In genomic region chr10:50623299-50624153, GRCh38 we compare ENCODE assay signal across 8 cellular contexts. TPM values are rescaled to one million over a fixed set of nuclear protein-coding genes. Genes with fewer than 3 reads are reported as not detected.
DNase-seq lines count a peak whose midpoint lies in the region; ATAC-seq and TF ChIP-seq lines count a peak whose summit lies in the region.

Gene SGMS1, minus strand, starts transcription at chr10:50623956. Its CDS starts 279,842 bp downstream, at chr10:50344114.

- DNase-seq in BE2C (peak; percentile 89), NOMO-1 treated with dmso at 0.1 percent for 144 hours (lab: John Stamatoyannopoulos, UW; ENCODE audit: unreplicated experiment) (peak; percentile 63), activated T-cell treated with anti-CD3 and anti-CD28 coated beads for 1 hour (ENCODE audit: low read depth) (peak; percentile 68), endothelial cell (ENCODE audit: low spot score) (peak; percentile 86), mesothelial cell of epicardium (ENCODE audit: low spot score in 2 of 2, unreplicated experiment in 2 of 2) (peak; percentile 64 to 86)
- peak; percentile 77 to 81 for DNase-seq in stimulated activated CD8-positive, alpha-beta memory T cell treated with anti-CD3 and anti-CD28 coated beads, Interleukin-15, amount 100 ng/mL, for 48 hours (ENCODE audit: low read depth in 2 of 2)

- H3K4me1 Mint-ChIP-seq in endothelial cell (ENCODE audit: unreplicated experiment) = peaks cover 20% of the 10 kb centered on the region
- H3K4me1 Mint-ChIP-seq in mesothelial cell of epicardium = peaks cover 29% of the 10 kb centered on the region

- H3K4me3 ChIP-seq in BE2C (ENCODE audit: low read depth, low read length) = peak within 1 kb of the TSS; percentile 84

- H3K9me3 ChIP-seq in BE2C = no peaks in the 10 kb centered on the region

- H3K27me3 Mint-ChIP-seq in endothelial cell (ENCODE audit: unreplicated experiment) (peaks cover 13% of the 10 kb centered on the region), mesothelial cell of epicardium (ENCODE audit: low read depth) (no peaks in the 10 kb centered on the region)

- H3K9me3 Mint-ChIP-seq in endothelial cell (ENCODE audit: unreplicated experiment) (no peaks in the 10 kb centered on the region), mesothelial cell of epicardium (no peaks in the 10 kb centered on the region)

- H3K36me3 ChIP-seq in BE2C = no peaks in the 10 kb centered on the region

- ATAC-seq in HG03378 (IDR thresholded peaks at IDR 0.05; ENCODE audit: unreplicated experiment) = peak; percentile 12

- H3K4me3 Mint-ChIP-seq in endothelial cell (ENCODE audit: unreplicated experiment) = peak within 1 kb of the TSS; percentile 95
- H3K4me3 Mint-ChIP-seq in mesothelial cell of epicardium = peak within 1 kb of the TSS; percentile 87

- H3K36me3 Mint-ChIP-seq in endothelial cell (ENCODE audit: low read depth, unreplicated experiment) (no peaks in the 10 kb centered on the region), mesothelial cell of epicardium (no peaks in the 10 kb centered on the region)

- H3K27me3 ChIP-seq in BE2C = no peaks in the 10 kb centered on the region

- peak; percentile 59 for TF ChIP-seq POLR2A in GM19193 (IDR thresholded peaks at IDR 0.05; ENCODE audit: extremely low read depth, insufficient read depth, insufficient read length)

- no peaks in the 10 kb centered on the region for H3K4me1 ChIP-seq in BE2C

- TF ChIP-seq CTCF in BE2C (IDR thresholded peaks at IDR 0.05; ENCODE audit: low read depth, low read length) (no peak), endothelial cell (IDR thresholded peaks at IDR 0.05; ENCODE audit: unreplicated experiment) (no peak), mesothelial cell of epicardium (IDR thresholded peaks at IDR 0.05; ENCODE audit: unreplicated experiment) (no peak)

- H3K27ac Mint-ChIP-seq in endothelial cell (ENCODE audit: unreplicated experiment) (peak within 1 kb of the TSS; percentile 91), mesothelial cell of epicardium (peak within 1 kb of the TSS; percentile 99)

RNA-seq across cellular contexts. Expression of gene SGMS1, which starts in this region (rescaled TPM):
- 5.3 TPM for polyA plus RNA-seq in BE2C (2012; ENCODE audit: insufficient read depth, insufficient read length, low read depth)
- total RNA-seq in endothelial cell (ENCODE audit: unreplicated experiment) (12.4 TPM), mesothelial cell of epicardium (14.9 to 17.5 TPM (median 16.8 TPM) in 3 replicates)

Comparison
In these comparisons a context has a peak if more than half of its experiments do, and no peak if none do; other contexts are left out.
1. Peak in every context shown above with its lines: DNase-seq, ATAC-seq and H3K4me3 ChIP-seq.